Comparison of ENCODE assay signal across 15 cellular contexts in genomic region chr18:58269931-58270330, GRCh38.
DNase-seq lines count a peak whose midpoint lies in the region; ATAC-seq, FAIRE-seq and TF ChIP-seq lines count a peak whose summit lies in the region.
"Had no signal": no experiment of that assay in that cellular context is flagged by ENCODE, and none has a peak within 500 bp of the region (broad histone marks: within the 10 kb centered on the region; RNA-seq: fewer than 3 reads in every experiment).

No MANE protein-coding gene starts in this region.

- no peak for FAIRE-seq in bronchial epithelial cell (lab: Jason Lieb, UNC)

- DNase-seq in HT-29 (ENCODE audit: low spot score) (peak; percentile 84), bronchial epithelial cell (ENCODE audit: low read depth) (peak; percentile 96), mucosa of descending colon (no peak), adrenal gland (no peak), AG08395 (ENCODE audit: low spot score) (no peak), SKM-1 treated with dmso at 0.1 percent for 144 hours (lab: John Stamatoyannopoulos, UW; ENCODE audit: unreplicated experiment) (no peak), NOMO-1 (lab: John Stamatoyannopoulos, UW; ENCODE audit: unreplicated experiment in 2 of 2) (no peak)
- DNase-seq: activated CD4-positive, alpha-beta T cell treated with anti-CD3 and anti-CD28 coated beads for 48 hours; activated naive CD4-positive, alpha-beta T cell treated with anti-CD3 and anti-CD28 coated beads, Interleukin-2, amount 50 U/mL, for 16 hours; effector memory CD8-positive, alpha-beta T cell; GF-D8; H7; NCI-H1092 treated with DMSO at 0.1 percent for 48 hours had no signal

- no peak for TF ChIP-seq POLR2A in adrenal gland (IDR thresholded peaks at IDR 0.05)

- H3K4me3 ChIP-seq in bronchial epithelial cell (ENCODE audit: low read depth, low read length) (no peak overlapping the region), mucosa of descending colon (no peak overlapping the region), adrenal gland (no peak overlapping the region)

- intact Hi-C loops in mucosa of descending colon (cut with DNase I, micrococcal nuclease) (no loop called here), adrenal gland (cut with DNase I) (no loop called here)

- H3K4me1 ChIP-seq in mucosa of descending colon (ENCODE audit: low read depth) (peaks cover 3% of the 10 kb centered on the region), adrenal gland (replicated peaks in 1 of 2) (no peaks in the 10 kb centered on the region)

- 85 to 86% (median 85%) methylated on average over 5 of the region's 5 CpGs for WGBS in adrenal gland, 4 donors

- H3K27ac ChIP-seq in 22Rv1 (peak overlapping the region; percentile 16; the same call in 1 of the 2 replicates), adrenal gland (no peak overlapping the region)

- no peak for TF ChIP-seq CTCF in 22Rv1 (IDR thresholded peaks at IDR 0.05)
- no peak for TF ChIP-seq CTCF in bronchial epithelial cell (IDR thresholded peaks at IDR 0.05; ENCODE audit: insufficient read depth, low read length, severe bottlenecking)
- TF ChIP-seq CTCF in mucosa of descending colon (IDR thresholded peaks at IDR 0.05) = no peak
- TF ChIP-seq CTCF in adrenal gland (IDR thresholded peaks at IDR 0.05) = no peak

- H3K36me3 ChIP-seq in bronchial epithelial cell (ENCODE audit: control insufficient read depth, insufficient read depth, low read length) (peaks cover 3% of the 10 kb centered on the region), mucosa of descending colon (ENCODE audit: low read depth) (no peaks in the 10 kb centered on the region), adrenal gland (replicated peaks in 1 of 2) (no peaks in the 10 kb centered on the region)

- ATAC-seq in mucosa of descending colon = peak; percentile 15
- ATAC-seq: effector memory CD8-positive, alpha-beta T cell; SK-N-SH treated with all-trans-retinoic acid at 6 μM for 48 hours had no signal

- H3K9me3 ChIP-seq in mucosa of descending colon (no peaks in the 10 kb centered on the region), adrenal gland (replicated peaks in 1 of 3) (no peaks in the 10 kb centered on the region)

- no peaks in the 10 kb centered on the region for H3K27me3 ChIP-seq in bronchial epithelial cell (ENCODE audit: control insufficient read depth, insufficient read depth, low read length)
- no peaks in the 10 kb centered on the region for H3K27me3 ChIP-seq in adrenal gland

Comparison
In these comparisons a context has a peak if more than half of its experiments do, and no peak if none do; other contexts are left out.
1. DNase-seq: peak in HT-29 (single experiment) and bronchial epithelial cell (single experiment); none in mucosa of descending colon (0 of 3), adrenal gland (0 of 7), AG08395 (single experiment), SKM-1 treated with dmso at 0.1 percent for 144 hours (single experiment) and NOMO-1 (0 of 2).